In genomic region chr11:62600367-62601113, GRCh38 we compare ENCODE assay signal across 8 cellular contexts. TPM values are rescaled to one million over a fixed set of nuclear protein-coding genes. Genes with fewer than 3 reads are reported as not detected.
DNase-seq lines count a peak whose midpoint lies in the region; ATAC-seq and TF ChIP-seq lines count a peak whose summit lies in the region.

No MANE protein-coding gene starts in this region.

- peaks cover 39% of the 10 kb centered on the region for H3K79me2 ChIP-seq in hepatocyte

- H3K9me3 ChIP-seq in hepatocyte (ENCODE audit: low read depth): no peaks in the 10 kb centered on the region

- H3K9me2 ChIP-seq in hepatocyte (replicated peaks; ENCODE audit: insufficient read depth): no peaks in the 10 kb centered on the region

- POLR2A ChIA-PET in activated CD4-positive, alpha-beta memory T cell treated with anti-CD3 and anti-CD28 coated beads for 36 hours (lab: Charles Lee): interaction anchor here (0.7 to 5.9 kb wide), 11 partner anchors 9 to 255 kb away, joined by 3 to 55 read pairs (median 8); partner anchors contain the start of genes B3GAT3, C11orf98, CSKMT and EEF1G

- H3K4me3 Mint-ChIP-seq in activated CD4-positive, alpha-beta memory T cell treated with anti-CD3 and anti-CD28 coated beads for 36 hours: peak overlapping the region; percentile 81
- peak overlapping the region; percentile 89 for H3K4me3 Mint-ChIP-seq in stimulated activated memory B cell treated with anti-CD40 and anti-IgM and Interleukin-4, amounts not matched to agents 10 μg/mL and 1 μg/mL and 100 μg/mL, for 72 hours

- H3K27me3 ChIP-seq in hepatocyte: no peaks in the 10 kb centered on the region

- peaks cover 16% of the 10 kb centered on the region for H4K20me1 ChIP-seq in hepatocyte (ENCODE audit: insufficient read depth, poor library complexity, severe bottlenecking)

- DNase-seq in SIG-M5 treated with dmso at 0.1 percent for 504 hours (lab: John Stamatoyannopoulos, UW; ENCODE audit: unreplicated experiment) (peak; percentile 14), SIG-M5 (lab: John Stamatoyannopoulos, UW) (no peak), hepatocyte (ENCODE audit: low spot score) (no peak), T-helper 9 cell (no peak), nucleus accumbens (lab: John Stamatoyannopoulos, UW) (no peak)
- DNase-seq in activated CD4-positive, alpha-beta memory T cell treated with anti-CD3 and anti-CD28 coated beads for 36 hours: peak; percentile 53

- no peaks in the 10 kb centered on the region for H3K9me3 Mint-ChIP-seq in activated CD4-positive, alpha-beta memory T cell treated with anti-CD3 and anti-CD28 coated beads for 36 hours
- H3K9me3 Mint-ChIP-seq in stimulated activated memory B cell treated with anti-CD40 and anti-IgM and Interleukin-4, amounts not matched to agents 10 μg/mL and 1 μg/mL and 100 μg/mL, for 72 hours: peaks cover 3% of the 10 kb centered on the region

- H3K36me3 ChIP-seq in hepatocyte (replicated peaks; ENCODE audit: insufficient read depth, low read depth): no peaks in the 10 kb centered on the region

- peak overlapping the region; percentile 53 for H2AFZ ChIP-seq in hepatocyte

- WGBS in hepatocyte (ENCODE audit: low lambda C conversion rate, missing lambda C conversion rate): 3% methylated on average over 25 of the region's 25 CpGs

- peak overlapping the region; percentile 39 for H3K4me3 ChIP-seq in hepatocyte

- H3K4me1 ChIP-seq in hepatocyte (ENCODE audit: insufficient read depth): peaks cover 20% of the 10 kb centered on the region

- peaks cover 52% of the 10 kb centered on the region for H3K4me1 Mint-ChIP-seq in activated CD4-positive, alpha-beta memory T cell treated with anti-CD3 and anti-CD28 coated beads for 36 hours (ENCODE audit: low read depth)
- H3K4me1 Mint-ChIP-seq in stimulated activated memory B cell treated with anti-CD40 and anti-IgM and Interleukin-4, amounts not matched to agents 10 μg/mL and 1 μg/mL and 100 μg/mL, for 72 hours: peaks cover 64% of the 10 kb centered on the region

- intact Hi-C loops in activated CD4-positive, alpha-beta memory T cell treated with anti-CD3 and anti-CD28 coated beads for 36 hours (cut with micrococcal nuclease): loop anchor here (1.0 to 2.0 kb wide), 3 partner anchors 12 to 109 kb away; partner anchors contain the start of genes C11orf98, CSKMT and EML3

- TF ChIP-seq CTCF in hepatocyte (IDR thresholded peaks at IDR 0.05; ENCODE audit: poor library complexity): no peak

- peaks cover 67% of the 10 kb centered on the region for H3K36me3 Mint-ChIP-seq in activated CD4-positive, alpha-beta memory T cell treated with anti-CD3 and anti-CD28 coated beads for 36 hours
- peaks cover 75% of the 10 kb centered on the region for H3K36me3 Mint-ChIP-seq in stimulated activated memory B cell treated with anti-CD40 and anti-IgM and Interleukin-4, amounts not matched to agents 10 μg/mL and 1 μg/mL and 100 μg/mL, for 72 hours

- CTCF ChIA-PET in activated CD4-positive, alpha-beta memory T cell treated with anti-CD3 and anti-CD28 coated beads for 36 hours (lab: Charles Lee): interaction anchor here (1.0 to 3.2 kb wide), 7 partner anchors 8 to 176 kb away, joined by 4 to 44 read pairs (median 6); partner anchors contain the start of genes B3GAT3, EML3, ROM1 and TUT1

- H3K27me3 Mint-ChIP-seq in activated CD4-positive, alpha-beta memory T cell treated with anti-CD3 and anti-CD28 coated beads for 36 hours: no peaks in the 10 kb centered on the region
- H3K27me3 Mint-ChIP-seq in stimulated activated memory B cell treated with anti-CD40 and anti-IgM and Interleukin-4, amounts not matched to agents 10 μg/mL and 1 μg/mL and 100 μg/mL, for 72 hours: no peaks in the 10 kb centered on the region

- ATAC-seq in stimulated activated memory B cell treated with anti-CD40 and anti-IgM and Interleukin-4, amounts not matched to agents 10 μg/mL and 1 μg/mL and 100 μg/mL, for 72 hours: no peak
- no peak for ATAC-seq in HG02973 (IDR thresholded peaks at IDR 0.05; ENCODE audit: unreplicated experiment)

- H3K27ac ChIP-seq in hepatocyte: peak overlapping the region; percentile 92

- H3K4me2 ChIP-seq in hepatocyte: peak overlapping the region; percentile 84

- peak overlapping the region; percentile 97 for H3K27ac Mint-ChIP-seq in activated CD4-positive, alpha-beta memory T cell treated with anti-CD3 and anti-CD28 coated beads for 36 hours
- H3K27ac Mint-ChIP-seq in stimulated activated memory B cell treated with anti-CD40 and anti-IgM and Interleukin-4, amounts not matched to agents 10 μg/mL and 1 μg/mL and 100 μg/mL, for 72 hours: peak overlapping the region; percentile 86

RNA-seq across cellular contexts. Expression of gene MTA2, which starts 1.1 kb away (rescaled TPM):
- 100 to 1,000 TPM; 166 to 167 TPM for total RNA-seq in activated CD4-positive, alpha-beta memory T cell treated with anti-CD3 and anti-CD28 coated beads for 36 hours
- total RNA-seq in hepatocyte: 46.8 and 53.1 TPM in 2 replicates
- 17.1 and 25.6 TPM in 2 replicates for polyA plus RNA-seq in hepatocyte

RNA-seq across cellular contexts. Expression of gene TUT1, which starts 9.2 kb away (rescaled TPM):
- 10 to 100 TPM; 32.7 to 34.2 TPM for total RNA-seq in activated CD4-positive, alpha-beta memory T cell treated with anti-CD3 and anti-CD28 coated beads for 36 hours
- 6.7 and 11.7 TPM in 2 replicates for total RNA-seq in hepatocyte
- polyA plus RNA-seq in hepatocyte: 14.2 and 16.5 TPM in 2 replicates

RNA-seq across cellular contexts. Expression of gene EML3, which starts 12.0 kb away (rescaled TPM):
- total RNA-seq in activated CD4-positive, alpha-beta memory T cell treated with anti-CD3 and anti-CD28 coated beads for 36 hours: 100 to 1,000 TPM; 113 to 116 TPM
- 18.3 and 21.6 TPM in 2 replicates for total RNA-seq in hepatocyte
- 22.6 and 51.0 TPM in 2 replicates for polyA plus RNA-seq in hepatocyte

RNA-seq across cellular contexts. Expression of gene ROM1, which starts 12.5 kb away (rescaled TPM):
- 1 to 10 TPM; 1.1 to 1.5 TPM for total RNA-seq in activated CD4-positive, alpha-beta memory T cell treated with anti-CD3 and anti-CD28 coated beads for 36 hours
- 1.5 and 1.9 TPM in 2 replicates for total RNA-seq in hepatocyte
- 2.1 and 3.2 TPM in 2 replicates for polyA plus RNA-seq in hepatocyte

RNA-seq across cellular contexts. Expression of gene B3GAT3, which starts 21.2 kb away (rescaled TPM):
- total RNA-seq in activated CD4-positive, alpha-beta memory T cell treated with anti-CD3 and anti-CD28 coated beads for 36 hours: 10 to 100 TPM; 67.0 to 70.4 TPM
- total RNA-seq in hepatocyte: 32.3 and 34.4 TPM in 2 replicates
- polyA plus RNA-seq in hepatocyte: 59.6 and 61.4 TPM in 2 replicates

Comparison
In these comparisons a context has a peak if more than half of its experiments do, and no peak if none do; other contexts are left out.
1. DNase-seq: peak in SIG-M5 treated with dmso at 0.1 percent for 504 hours (single experiment) and activated CD4-positive, alpha-beta memory T cell treated with anti-CD3 and anti-CD28 coated beads for 36 hours (single experiment); none in SIG-M5 (single experiment), hepatocyte (single experiment), T-helper 9 cell (single experiment) and nucleus accumbens (0 of 56).